Comparison of ENCODE assay signal across 1 cellular context in the genomic region with DNA sequence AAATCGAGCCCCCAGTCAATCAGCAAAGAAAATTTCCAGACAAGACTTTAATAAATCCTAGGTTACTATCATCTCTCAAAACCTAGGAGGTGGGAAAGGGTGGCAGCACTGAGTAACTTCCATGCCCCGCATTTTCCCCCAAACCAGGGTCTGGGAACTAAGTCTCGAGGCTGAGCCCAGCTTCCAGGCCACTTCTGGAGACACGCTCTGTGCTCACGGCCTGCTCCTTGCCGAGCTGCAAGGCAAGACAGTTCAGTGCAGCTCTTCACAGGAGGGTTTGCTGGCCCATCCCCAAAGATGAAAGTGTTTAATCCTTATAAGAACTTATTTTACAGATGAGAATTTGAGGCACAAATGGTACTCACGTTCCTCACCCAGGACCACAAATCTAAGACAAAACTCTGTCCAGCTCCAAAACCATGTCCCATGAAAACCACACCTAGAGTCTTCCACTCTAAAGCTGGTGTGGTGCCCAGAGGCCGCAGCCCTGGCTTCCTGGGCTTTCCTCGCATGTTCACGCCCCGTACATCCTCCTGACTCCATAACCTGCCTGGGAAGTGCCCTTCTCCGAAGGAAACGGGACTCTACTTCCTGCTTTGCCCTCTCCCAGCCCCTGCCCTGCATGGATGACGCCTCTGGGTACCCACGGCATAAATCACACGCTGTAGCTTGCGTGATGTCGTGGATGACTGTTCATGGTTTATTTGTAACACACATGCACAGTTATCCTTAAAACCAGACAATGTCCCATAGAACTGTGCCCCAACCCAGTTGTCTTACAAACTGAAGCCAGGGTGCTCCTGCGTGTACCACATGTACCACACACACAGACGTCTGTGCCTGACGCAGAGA.
TF ChIP-seq lines count a peak whose summit lies in the region.

No MANE protein-coding gene starts in this region.

TF ChIP-seq in H1, 55 proteins besides CTCF, POLR2A, EP300 and RAD21:
- TF ChIP-seq SUZ12 (IDR thresholded peaks at IDR 0.05; ENCODE audit: low read length) (no peak), POLR2AphosphoS5 (IDR thresholded peaks at IDR 0.05; ENCODE audit: low read depth, low read length) (no peak), TAF7 (optimal IDR thresholded peaks at IDR 0.05; ENCODE audit: borderline replicate concordance, low read depth, low read length) (no peak), TBP (IDR thresholded peaks at IDR 0.05; ENCODE audit: low read depth, low read length) (no peak), RXRA (IDR thresholded peaks at IDR 0.05; ENCODE audit: insufficient read depth, low read depth, low read length) (no peak), KDM1A (IDR thresholded peaks at IDR 0.05; ENCODE audit: borderline replicate concordance, low read length) (no peak), HDAC2 (IDR thresholded peaks at IDR 0.05; ENCODE audit: borderline replicate concordance in 1 of 2, low read depth in 2 of 2, low read length in 2 of 2) (no peak), CBX8 (IDR thresholded peaks at IDR 0.05; ENCODE audit: borderline replicate concordance, low read depth, low read length) (no peak), CHD2 (IDR thresholded peaks at IDR 0.05; ENCODE audit: low read length) (no peak), SIRT6 (IDR thresholded peaks at IDR 0.05; ENCODE audit: low read length) (no peak), ZNF274 (IDR thresholded peaks at IDR 0.05; ENCODE audit: borderline replicate concordance, extremely low read depth, low read length) (no peak)
